Comparison of ENCODE assay signal across 8 cellular contexts in genomic region chr5:9653811-9654210, GRCh38. TPM values are rescaled to one million over a fixed set of nuclear protein-coding genes. Genes with fewer than 3 reads are reported as not detected.
DNase-seq lines count a peak whose midpoint lies in the region; ATAC-seq and TF ChIP-seq lines count a peak whose summit lies in the region.

No MANE protein-coding gene starts in this region.

- H3K9me3 Mint-ChIP-seq in natural killer cell treated with Interleukin-12 subunit alpha and Interleukin-12 subunit beta and Interleukin-15 and Interleukin-18, amount 100 ng/mL, for 72 hours = peaks cover 7% of the 10 kb centered on the region

- H3K36me3 Mint-ChIP-seq in natural killer cell treated with Interleukin-12 subunit alpha and Interleukin-12 subunit beta and Interleukin-15 and Interleukin-18, amount 100 ng/mL, for 72 hours = no peaks in the 10 kb centered on the region

- no peak for TF ChIP-seq CTCF in fibroblast of the aortic adventitia (IDR thresholded peaks at IDR 0.05; ENCODE audit: insufficient read depth, low read length)

- no peak overlapping the region for H3K4me3 Mint-ChIP-seq in natural killer cell treated with Interleukin-12 subunit alpha and Interleukin-12 subunit beta and Interleukin-15 and Interleukin-18, amount 100 ng/mL, for 72 hours

- peak; percentile 98 for ATAC-seq in GM21360 (IDR thresholded peaks at IDR 0.05; ENCODE audit: unreplicated experiment)
- ATAC-seq in HG03558 (IDR thresholded peaks at IDR 0.05; ENCODE audit: extremely low read depth, unreplicated experiment) = peak; percentile 86
- no peak for ATAC-seq in natural killer cell treated with Interleukin-12 subunit alpha and Interleukin-12 subunit beta and Interleukin-15 and Interleukin-18, amount 100 ng/mL, for 72 hours

- DNase-seq in AG20443 (ENCODE audit: low spot score) = peak; percentile 88
- peak; percentile 93 for DNase-seq in fibroblast of the aortic adventitia (ENCODE audit: low read depth)
- DNase-seq in natural killer cell treated with Interleukin-12 subunit alpha and Interleukin-12 subunit beta and Interleukin-15 and Interleukin-18, amount 100 ng/mL, for 72 hours (ENCODE audit: low spot score) = no peak
- DNase-seq in cortex of kidney (lab: John Stamatoyannopoulos, UW) = no peak
- DNase-seq in globus pallidus (ENCODE audit: low spot score) = no peak
- DNase-seq in SKM-1 treated with dmso at 0.1 percent for 144 hours (lab: John Stamatoyannopoulos, UW; ENCODE audit: unreplicated experiment) = no peak

- H3K4me3 ChIP-seq in fibroblast of the aortic adventitia (ENCODE audit: low read depth, low read length) = no peak overlapping the region

- H3K4me1 Mint-ChIP-seq in natural killer cell treated with Interleukin-12 subunit alpha and Interleukin-12 subunit beta and Interleukin-15 and Interleukin-18, amount 100 ng/mL, for 72 hours (ENCODE audit: low read depth in 2 of 2) = no peaks in the 10 kb centered on the region

- H3K27me3 Mint-ChIP-seq in natural killer cell treated with Interleukin-12 subunit alpha and Interleukin-12 subunit beta and Interleukin-15 and Interleukin-18, amount 100 ng/mL, for 72 hours = no peaks in the 10 kb centered on the region

- no peak overlapping the region for H3K27ac Mint-ChIP-seq in natural killer cell treated with Interleukin-12 subunit alpha and Interleukin-12 subunit beta and Interleukin-15 and Interleukin-18, amount 100 ng/mL, for 72 hours

RNA-seq across cellular contexts. Expression of gene TAS2R1, which starts 23.7 kb away (rescaled TPM):
- not detected in 2 replicates for total RNA-seq in fibroblast of the aortic adventitia (ENCODE audit: low replicate concordance)
- total RNA-seq in natural killer cell treated with Interleukin-12 subunit alpha and Interleukin-12 subunit beta and Interleukin-15 and Interleukin-18, amount 100 ng/mL, for 72 hours = not detected

Comparison
In these comparisons a context has a peak if more than half of its experiments do, and no peak if none do; other contexts are left out.
1. DNase-seq: peak in AG20443 (single experiment) and fibroblast of the aortic adventitia (single experiment); none in natural killer cell treated with Interleukin-12 subunit alpha and Interleukin-12 subunit beta and Interleukin-15 and Interleukin-18, amount 100 ng/mL, for 72 hours (single experiment), cortex of kidney (single experiment), globus pallidus (single experiment) and SKM-1 treated with dmso at 0.1 percent for 144 hours (single experiment).
2. ATAC-seq: peak in GM21360 (single experiment) and HG03558 (single experiment); none in natural killer cell treated with Interleukin-12 subunit alpha and Interleukin-12 subunit beta and Interleukin-15 and Interleukin-18, amount 100 ng/mL, for 72 hours (0 of 2).